11 cellular contexts compared by ENCODE assay signal in the genomic region with DNA sequence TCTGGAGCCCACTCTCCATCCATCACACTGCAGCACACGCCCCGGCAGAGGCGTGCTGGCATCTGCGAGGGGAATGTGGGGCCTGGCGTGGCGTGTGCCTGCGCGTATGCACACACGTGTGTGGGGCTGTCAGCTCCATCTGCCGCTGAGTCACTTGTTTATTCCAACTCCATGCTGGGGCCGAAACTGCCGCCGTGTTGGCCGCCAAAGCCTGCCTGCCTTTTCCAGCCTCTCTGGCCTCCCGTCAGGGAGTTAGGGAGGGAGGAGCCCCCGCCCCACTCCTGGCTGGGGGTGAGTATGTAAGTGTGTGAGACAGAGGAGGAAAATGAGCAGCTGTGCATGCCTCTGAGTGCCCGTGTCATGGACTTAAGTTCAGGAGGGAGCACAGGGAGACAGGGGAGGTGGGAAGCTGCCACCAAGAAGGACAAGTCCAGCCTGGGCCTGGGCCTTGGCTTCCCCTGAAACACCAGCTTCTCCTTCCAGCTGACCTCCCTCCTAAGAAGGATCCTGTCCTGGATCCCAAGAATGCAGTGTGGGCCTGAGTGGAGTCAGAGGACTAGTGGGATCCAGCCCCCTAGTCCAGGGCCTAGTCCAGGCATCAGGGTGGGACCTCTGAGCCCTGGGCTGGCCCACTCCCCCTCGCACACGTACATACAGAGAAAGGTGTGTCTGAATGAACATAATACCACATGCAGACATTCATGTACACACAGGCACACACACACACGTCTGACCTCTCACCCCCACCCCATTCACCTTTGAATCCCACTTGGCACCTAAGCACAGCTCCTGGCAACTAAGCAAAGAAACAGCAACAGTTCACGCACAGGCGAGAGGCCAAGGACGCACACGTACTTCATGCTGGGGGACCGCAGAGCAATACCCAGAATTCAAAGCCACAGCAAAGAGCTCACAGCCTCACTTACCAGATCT. TPM values are rescaled to one million over a fixed set of nuclear protein-coding genes. Genes with fewer than 3 reads are reported as not detected.
DNase-seq lines count a peak whose midpoint lies in the region; ATAC-seq and TF ChIP-seq lines count a peak whose summit lies in the region.
"Had no signal": no experiment of that assay in that cellular context is flagged by ENCODE, and none has a peak within 500 bp of the region (broad histone marks: within the 10 kb centered on the region; RNA-seq: fewer than 3 reads in every experiment).

No MANE protein-coding gene starts in this region.

- no peaks in the 10 kb centered on the region for H3K9me2 ChIP-seq in GM23338 (ENCODE audit: insufficient read depth)

- no peaks in the 10 kb centered on the region for H3K27me3 ChIP-seq in GM23338 (ENCODE audit: insufficient read depth)
- no peaks in the 10 kb centered on the region for H3K27me3 ChIP-seq in suprapubic skin
- H3K27me3 ChIP-seq in BE2C = no peaks in the 10 kb centered on the region

- H3K79me2 ChIP-seq in GM23338 (replicated peaks; ENCODE audit: insufficient read depth) = no peaks in the 10 kb centered on the region

- H4K20me1 ChIP-seq in GM23338 (replicated peaks; ENCODE audit: insufficient read depth) = no peaks in the 10 kb centered on the region

- TF ChIP-seq CTCF in GM23338 (conservative IDR thresholded peaks at IDR 0.05; ENCODE audit: low read depth in 2 of 2) (no peak), lower leg skin (IDR thresholded peaks at IDR 0.05) (no peak), suprapubic skin (IDR thresholded peaks at IDR 0.05) (no peak), BE2C (IDR thresholded peaks at IDR 0.05; ENCODE audit: low read depth, low read length) (no peak)

- H3K9me3 Mint-ChIP-seq in GM23338 = no peaks in the 10 kb centered on the region
- no peaks in the 10 kb centered on the region for H3K9me3 Mint-ChIP-seq in central memory CD8-positive, alpha-beta T cell
- H3K9me3 Mint-ChIP-seq: T-cell had no signal

- no peaks in the 10 kb centered on the region for H3K9me3 ChIP-seq in suprapubic skin
- H3K9me3 ChIP-seq in BE2C = no peaks in the 10 kb centered on the region

- H3K36me3 ChIP-seq in GM23338 (ENCODE audit: insufficient read depth) = peaks cover 5% of the 10 kb centered on the region; the same call in 1 of the 2 replicates
- peaks cover 97% of the 10 kb centered on the region for H3K36me3 ChIP-seq in suprapubic skin
- H3K36me3 ChIP-seq in BE2C = peaks cover 54% of the 10 kb centered on the region

- 43 to 47% methylated on average over 22 to 25 of the region's 25 CpGs for WGBS in lower leg skin, 2 donors
- 52% methylated on average over 9 of the region's 25 CpGs for WGBS in suprapubic skin

- peaks cover 27% of the 10 kb centered on the region for H3K27me3 Mint-ChIP-seq in GM23338 (ENCODE audit: insufficient read depth, low read depth, poor library complexity)
- no peaks in the 10 kb centered on the region for H3K27me3 Mint-ChIP-seq in central memory CD8-positive, alpha-beta T cell
- H3K27me3 Mint-ChIP-seq: T-cell had no signal

- peaks cover 59% of the 10 kb centered on the region for H3K36me3 Mint-ChIP-seq in GM23338 (ENCODE audit: low read depth)
- H3K36me3 Mint-ChIP-seq in central memory CD8-positive, alpha-beta T cell (ENCODE audit: insufficient read depth) = peaks cover 90% of the 10 kb centered on the region

- H2AFZ ChIP-seq in GM23338 = no peak overlapping the region

- TF ChIP-seq POLR2A in lower leg skin (IDR thresholded peaks at IDR 0.05) (no peak), suprapubic skin (IDR thresholded peaks at IDR 0.05) (no peak)

- H3K4me1 Mint-ChIP-seq in GM23338 = peaks cover 23% of the 10 kb centered on the region
- peaks cover 29% of the 10 kb centered on the region for H3K4me1 Mint-ChIP-seq in central memory CD8-positive, alpha-beta T cell

- H3K27ac ChIP-seq in GM23338 (ENCODE audit: low read depth) (peak overlapping the region; percentile 39; the same call in 1 of the 2 replicates), suprapubic skin (peak overlapping the region; percentile 83)
- H3K27ac ChIP-seq: KMS-11 had no signal

- intact Hi-C loops in lower leg skin (cut with DNase I; ENCODE audit: low total_unique reads) = no loop called here

- no peak overlapping the region for H3K4me3 ChIP-seq in GM23338
- H3K4me3 ChIP-seq in lower leg skin (ENCODE audit: low read depth, poor library complexity, severe bottlenecking) = no peak overlapping the region
- H3K4me3 ChIP-seq in suprapubic skin = no peak overlapping the region
- H3K4me3 ChIP-seq in BE2C (ENCODE audit: low read depth, low read length) = no peak overlapping the region

- no peak overlapping the region for H3K4me2 ChIP-seq in GM23338
- H3K4me2 ChIP-seq: KMS-11 had no signal

- H3K27ac Mint-ChIP-seq in GM23338 = no peak overlapping the region
- peak overlapping the region; percentile 29 for H3K27ac Mint-ChIP-seq in central memory CD8-positive, alpha-beta T cell (ENCODE audit: low read depth)

- 0 out of 2 replicates have a peak, but pooled peaks cover 9% of the 10 kb centered on the region for H3F3A ChIP-seq in GM23338 (replicated peaks; ENCODE audit: low read depth)

- TF ChIP-seq EP300 in suprapubic skin (IDR thresholded peaks at IDR 0.05) = peak; percentile 76

- H3K4me1 ChIP-seq in GM23338 (ENCODE audit: insufficient read depth) (peaks cover 6% of the 10 kb centered on the region), suprapubic skin (peaks cover 66% of the 10 kb centered on the region), BE2C (no peaks in the 10 kb centered on the region; the same call in none of the 2 replicates)

- no peak overlapping the region for H3K4me3 Mint-ChIP-seq in GM23338
- H3K4me3 Mint-ChIP-seq in central memory CD8-positive, alpha-beta T cell = peak overlapping the region; percentile 3
- H3K4me3 Mint-ChIP-seq: T-cell had no signal

- ATAC-seq in GM23338 = no peak
- no peak for ATAC-seq in central memory CD8-positive, alpha-beta T cell (replicated peaks; ENCODE audit: extremely low read depth, poor library complexity, severe bottlenecking)
- no peak for ATAC-seq in HG03354 (IDR thresholded peaks at IDR 0.05; ENCODE audit: poor library complexity, severe bottlenecking, unreplicated experiment)

- no peak for DNase-seq in GM23338 (ENCODE audit: low spot score)
- DNase-seq in central memory CD8-positive, alpha-beta T cell (ENCODE audit: low spot score in 2 of 2) = no peak
- peak; percentile 87 to 96 for DNase-seq in lower leg skin (ENCODE audit: low spot score in 2 of 2)
- DNase-seq in suprapubic skin (ENCODE audit: low spot score in 2 of 2) = peak; percentile 88 to 94
- no peak for DNase-seq in NCI-H187 (lab: John Stamatoyannopoulos, UW)
- no peak for DNase-seq in UCSD-AML1 (lab: John Stamatoyannopoulos, UW; ENCODE audit: unreplicated experiment)
- DNase-seq in BE2C = no peak
- DNase-seq: cortex of kidney, T-cell had no signal

TF ChIP-seq in GM23338, 12 proteins besides CTCF, POLR2A, EP300 and RAD21 (continues in another document):
- TF ChIP-seq POLR2AphosphoS5 (IDR thresholded peaks at IDR 0.05; ENCODE audit: low read depth) = no peak
- TF ChIP-seq, protein P1, sequence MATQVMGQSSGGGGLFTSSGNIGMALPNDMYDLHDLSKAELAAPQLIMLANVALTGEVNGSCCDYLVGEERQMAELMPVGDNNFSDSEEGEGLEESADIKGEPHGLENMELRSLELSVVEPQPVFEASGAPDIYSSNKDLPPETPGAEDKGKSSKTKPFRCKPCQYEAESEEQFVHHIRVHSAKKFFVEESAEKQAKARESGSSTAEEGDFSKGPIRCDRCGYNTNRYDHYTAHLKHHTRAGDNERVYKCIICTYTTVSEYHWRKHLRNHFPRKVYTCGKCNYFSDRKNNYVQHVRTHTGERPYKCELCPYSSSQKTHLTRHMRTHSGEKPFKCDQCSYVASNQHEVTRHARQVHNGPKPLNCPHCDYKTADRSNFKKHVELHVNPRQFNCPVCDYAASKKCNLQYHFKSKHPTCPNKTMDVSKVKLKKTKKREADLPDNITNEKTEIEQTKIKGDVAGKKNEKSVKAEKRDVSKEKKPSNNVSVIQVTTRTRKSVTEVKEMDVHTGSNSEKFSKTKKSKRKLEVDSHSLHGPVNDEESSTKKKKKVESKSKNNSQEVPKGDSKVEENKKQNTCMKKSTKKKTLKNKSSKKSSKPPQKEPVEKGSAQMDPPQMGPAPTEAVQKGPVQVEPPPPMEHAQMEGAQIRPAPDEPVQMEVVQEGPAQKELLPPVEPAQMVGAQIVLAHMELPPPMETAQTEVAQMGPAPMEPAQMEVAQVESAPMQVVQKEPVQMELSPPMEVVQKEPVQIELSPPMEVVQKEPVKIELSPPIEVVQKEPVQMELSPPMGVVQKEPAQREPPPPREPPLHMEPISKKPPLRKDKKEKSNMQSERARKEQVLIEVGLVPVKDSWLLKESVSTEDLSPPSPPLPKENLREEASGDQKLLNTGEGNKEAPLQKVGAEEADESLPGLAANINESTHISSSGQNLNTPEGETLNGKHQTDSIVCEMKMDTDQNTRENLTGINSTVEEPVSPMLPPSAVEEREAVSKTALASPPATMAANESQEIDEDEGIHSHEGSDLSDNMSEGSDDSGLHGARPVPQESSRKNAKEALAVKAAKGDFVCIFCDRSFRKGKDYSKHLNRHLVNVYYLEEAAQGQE (IDR thresholded peaks at IDR 0.05; ENCODE audit: unreplicated experiment) = no peak

RNA-seq across cellular contexts. Expression of a gene that starts 24.7 kb away (rescaled TPM):
- total RNA-seq in GM23338 (2014; rRNA removed; shearing (Covaris generic)) = 9.7 and 15.5 TPM in 2 replicates
- 10.4 and 10.6 TPM in 2 replicates for polyA plus RNA-seq in GM23338 (2016; fragmentation: Nextera tagmentation; extraction: Ambion mirVana)
- total RNA-seq in lower leg skin (10 to 100 TPM; 32.1 to 67.3 (median 55.6) TPM), suprapubic skin (10 to 100 TPM; 61.7 to 73.5 (median 67.1) TPM)
- 55.3 TPM for polyA plus RNA-seq in BE2C (2012; ENCODE audit: insufficient read depth, insufficient read length, low read depth)

Comparison
In these comparisons a context has a peak if more than half of its experiments do, and no peak if none do; other contexts are left out.
1. DNase-seq: peak in lower leg skin (2 of 2) and suprapubic skin (2 of 2); none in GM23338 (single experiment), central memory CD8-positive, alpha-beta T cell (0 of 2), NCI-H187 (0 of 2), UCSD-AML1 (single experiment) and BE2C (single experiment).